11 cellular contexts compared by ENCODE assay signal in the genomic region with DNA sequence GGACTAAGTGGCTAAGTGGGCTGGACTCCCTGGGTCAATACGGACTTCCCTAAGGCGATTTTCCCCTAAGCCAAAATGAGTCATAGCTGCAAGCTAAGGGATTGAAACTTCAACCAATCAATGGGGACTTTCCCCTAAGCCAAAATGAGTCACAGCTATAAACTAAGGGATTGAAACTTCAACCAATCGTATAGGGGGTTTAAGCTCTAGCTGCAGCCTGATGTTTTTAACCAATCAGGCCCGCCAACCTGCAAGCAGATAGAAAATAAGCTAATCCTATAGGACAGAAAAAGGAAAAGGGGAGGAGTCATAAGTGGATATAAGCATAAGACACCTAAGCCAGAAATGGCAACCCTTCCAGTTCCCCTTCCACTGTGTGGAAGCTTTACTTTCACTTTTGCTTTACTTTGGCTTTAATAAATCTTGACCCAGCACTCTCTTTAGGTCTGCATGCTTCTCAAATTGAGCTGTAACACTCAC.
DNase-seq lines count a peak whose midpoint lies in the region; ATAC-seq lines count a peak whose summit lies in the region.
"Had no signal": no experiment of that assay in that cellular context is flagged by ENCODE, and none has a peak within 500 bp of the region (broad histone marks: within the 10 kb centered on the region; RNA-seq: fewer than 3 reads in every experiment).

No MANE protein-coding gene starts in this region.

- H3K27ac Mint-ChIP-seq in activated CD8-positive, alpha-beta memory T cell treated with anti-CD3 and anti-CD28 coated beads, Interleukin-2, amount 10 ng/mL, durations not matched to agents 7 days and 5 days: no peak overlapping the region
- peak overlapping the region; percentile 50 to 91 (median 91) for H3K27ac Mint-ChIP-seq in IgD-negative memory B cell
- peak overlapping the region; percentile 77 for H3K27ac Mint-ChIP-seq in stimulated activated naive B cell treated with anti-CD40 and anti-IgM and Interleukin-4, amounts not matched to agents 10 μg/mL and 1 μg/mL and 100 μg/mL, for 72 hours

- peaks cover 11% of the 10 kb centered on the region for H3K9me3 Mint-ChIP-seq in activated CD8-positive, alpha-beta memory T cell treated with anti-CD3 and anti-CD28 coated beads, Interleukin-2, amount 10 ng/mL, durations not matched to agents 7 days and 5 days (ENCODE audit: low read depth)
- peaks cover 0 to 3% (median 2%) of the 10 kb centered on the region in 3 donors for H3K9me3 Mint-ChIP-seq in IgD-negative memory B cell
- peaks cover 4 to 10% of the 10 kb centered on the region in 2 donors for H3K9me3 Mint-ChIP-seq in stimulated activated naive B cell treated with anti-CD40 and anti-IgM and Interleukin-4, amounts not matched to agents 10 μg/mL and 1 μg/mL and 100 μg/mL, for 72 hours

- H3K4me3 Mint-ChIP-seq in activated CD8-positive, alpha-beta memory T cell treated with anti-CD3 and anti-CD28 coated beads, Interleukin-2, amount 10 ng/mL, durations not matched to agents 7 days and 5 days: peak overlapping the region; percentile 36
- H3K4me3 Mint-ChIP-seq in IgD-negative memory B cell: peak overlapping the region; percentile 84 to 95 (median 94)
- H3K4me3 Mint-ChIP-seq in stimulated activated naive B cell treated with anti-CD40 and anti-IgM and Interleukin-4, amounts not matched to agents 10 μg/mL and 1 μg/mL and 100 μg/mL, for 72 hours: no peak overlapping the region

- H3K36me3 Mint-ChIP-seq in activated CD8-positive, alpha-beta memory T cell treated with anti-CD3 and anti-CD28 coated beads, Interleukin-2, amount 10 ng/mL, durations not matched to agents 7 days and 5 days: peaks cover 1% of the 10 kb centered on the region
- H3K36me3 Mint-ChIP-seq in IgD-negative memory B cell: peaks cover 3% of the 10 kb centered on the region
- H3K36me3 Mint-ChIP-seq in stimulated activated naive B cell treated with anti-CD40 and anti-IgM and Interleukin-4, amounts not matched to agents 10 μg/mL and 1 μg/mL and 100 μg/mL, for 72 hours: no peaks in the 10 kb centered on the region

- ATAC-seq in activated CD8-positive, alpha-beta memory T cell treated with anti-CD3 and anti-CD28 coated beads, Interleukin-2, amount 10 ng/mL, durations not matched to agents 7 days and 5 days: no peak
- ATAC-seq in stimulated activated naive B cell treated with anti-CD40 and anti-IgM and Interleukin-4, amounts not matched to agents 10 μg/mL and 1 μg/mL and 100 μg/mL, for 72 hours (replicated peaks): peak in 1 of 2 donors; percentile 65
- ATAC-seq: HCT116 had no signal

- peaks cover 8% of the 10 kb centered on the region for H3K4me1 Mint-ChIP-seq in activated CD8-positive, alpha-beta memory T cell treated with anti-CD3 and anti-CD28 coated beads, Interleukin-2, amount 10 ng/mL, durations not matched to agents 7 days and 5 days
- H3K4me1 Mint-ChIP-seq in IgD-negative memory B cell: peaks cover 1 to 11% (median 5%) of the 10 kb centered on the region in 3 donors
- H3K4me1 Mint-ChIP-seq in stimulated activated naive B cell treated with anti-CD40 and anti-IgM and Interleukin-4, amounts not matched to agents 10 μg/mL and 1 μg/mL and 100 μg/mL, for 72 hours: peaks cover 0 to 7% of the 10 kb centered on the region in 2 donors

- no peak for DNase-seq in activated CD8-positive, alpha-beta memory T cell treated with anti-CD3 and anti-CD28 coated beads, Interleukin-2, amount 10 ng/mL, durations not matched to agents 7 days and 5 days
- DNase-seq in activated CD8-positive, alpha-beta memory T cell treated with anti-CD3 and anti-CD28 coated beads for 24 hours: no peak
- peak; percentile 77 for DNase-seq in H4 (ENCODE audit: low spot score)
- peak; percentile 18 for DNase-seq in stimulated activated naive B cell treated with anti-CD40 and anti-IgM and Interleukin-4, amounts not matched to agents 10 μg/mL and 1 μg/mL and 100 μg/mL, for 72 hours
- no peak for DNase-seq in DMS153 (lab: John Stamatoyannopoulos, UW)
- no peak for DNase-seq in GM19240 (ENCODE audit: insufficient read length, low spot score)
- no peak for DNase-seq in stimulated activated CD8-positive, alpha-beta memory T cell treated with anti-CD3 and anti-CD28 coated beads, Interleukin-4, amount 100 ng/mL, for 48 hours
- DNase-seq: BE2C, NCI-H69 had no signal

- CTCF ChIA-PET in activated CD8-positive, alpha-beta memory T cell treated with anti-CD3 and anti-CD28 coated beads, Interleukin-2, amount 10 ng/mL, durations not matched to agents 7 days and 5 days (lab: Charles Lee): no interaction called here

- H3K27me3 Mint-ChIP-seq in activated CD8-positive, alpha-beta memory T cell treated with anti-CD3 and anti-CD28 coated beads, Interleukin-2, amount 10 ng/mL, durations not matched to agents 7 days and 5 days: no peaks in the 10 kb centered on the region
- H3K27me3 Mint-ChIP-seq in IgD-negative memory B cell: no peaks in the 10 kb centered on the region
- H3K27me3 Mint-ChIP-seq in stimulated activated naive B cell treated with anti-CD40 and anti-IgM and Interleukin-4, amounts not matched to agents 10 μg/mL and 1 μg/mL and 100 μg/mL, for 72 hours: no peaks in the 10 kb centered on the region

Comparison
In these comparisons a context has a peak if more than half of its experiments do, and no peak if none do; other contexts are left out.
1. DNase-seq: peak in H4 (single experiment) and stimulated activated naive B cell treated with anti-CD40 and anti-IgM and Interleukin-4, amounts not matched to agents 10 μg/mL and 1 μg/mL and 100 μg/mL, for 72 hours (single experiment); none in activated CD8-positive, alpha-beta memory T cell treated with anti-CD3 and anti-CD28 coated beads, Interleukin-2, amount 10 ng/mL, durations not matched to agents 7 days and 5 days (single experiment), activated CD8-positive, alpha-beta memory T cell treated with anti-CD3 and anti-CD28 coated beads for 24 hours (single experiment), DMS153 (single experiment), GM19240 (single experiment) and stimulated activated CD8-positive, alpha-beta memory T cell treated with anti-CD3 and anti-CD28 coated beads, Interleukin-4, amount 100 ng/mL, for 48 hours (single experiment).
2. H3K4me3 Mint-ChIP-seq: peak in activated CD8-positive, alpha-beta memory T cell treated with anti-CD3 and anti-CD28 coated beads, Interleukin-2, amount 10 ng/mL, durations not matched to agents 7 days and 5 days (single experiment) and IgD-negative memory B cell (4 of 4); none in stimulated activated naive B cell treated with anti-CD40 and anti-IgM and Interleukin-4, amounts not matched to agents 10 μg/mL and 1 μg/mL and 100 μg/mL, for 72 hours (0 of 2).